ENCODE assay signal across 8 cellular contexts in the genomic region with DNA sequence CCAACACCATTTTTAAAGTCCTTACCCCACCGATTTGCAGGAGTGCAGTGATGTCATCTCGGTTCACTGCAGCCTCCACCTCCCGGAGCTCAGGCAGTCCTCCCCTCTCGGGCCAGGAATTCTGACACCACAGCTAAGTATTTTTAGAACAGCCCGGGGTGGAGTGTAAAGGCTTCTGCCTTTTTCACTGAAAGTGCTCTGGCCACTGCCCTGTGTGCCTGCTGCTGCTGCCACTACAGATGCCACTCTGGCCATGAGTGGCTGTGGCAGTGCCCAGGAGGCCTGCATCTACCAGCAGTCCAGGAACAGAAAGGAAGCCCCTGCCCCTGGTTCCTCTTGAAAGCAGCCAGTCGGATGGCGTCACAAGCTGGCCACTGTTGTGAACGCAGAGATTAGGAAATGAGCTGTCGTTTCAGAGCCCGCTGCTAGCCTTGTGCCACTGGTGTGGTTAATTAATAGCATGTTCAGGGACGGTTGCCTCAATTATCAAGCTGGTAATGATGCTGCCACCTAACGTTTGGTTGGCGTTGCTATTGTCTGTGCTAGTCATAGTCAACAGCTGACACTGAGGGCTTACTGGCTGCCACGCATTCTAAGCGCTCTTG. TPM values are rescaled to one million over a fixed set of nuclear protein-coding genes. Genes with fewer than 3 reads are reported as not detected.
DNase-seq lines count a peak whose midpoint lies in the region; ATAC-seq and TF ChIP-seq lines count a peak whose summit lies in the region.

No MANE protein-coding gene starts in this region.

- H3K27me3 ChIP-seq in esophagus squamous epithelium: no peaks in the 10 kb centered on the region

- H3K27ac Mint-ChIP-seq in naive B cell (peak overlapping the region in 1 of 6 donors; percentile 34), WTC11 (no peak overlapping the region)

- no peak overlapping the region for H3K4me3 Mint-ChIP-seq in naive B cell
- no peak overlapping the region for H3K4me3 Mint-ChIP-seq in WTC11

- peak; percentile 68 for ATAC-seq in HG03175 (IDR thresholded peaks at IDR 0.05; ENCODE audit: unreplicated experiment)
- peak; percentile 40 to 51 for ATAC-seq in naive B cell (ENCODE audit: low read depth in 2 of 2)
- no peak; the same call in 1 of the 2 replicates for ATAC-seq in WTC11
- ATAC-seq in GM18868 (IDR thresholded peaks at IDR 0.05; ENCODE audit: unreplicated experiment): no peak

- TF ChIP-seq POLR2A in esophagus squamous epithelium (IDR thresholded peaks at IDR 0.05): no peak

- H3K36me3 Mint-ChIP-seq in naive B cell: peaks cover 0 to 3% of the 10 kb centered on the region in 2 donors
- H3K36me3 Mint-ChIP-seq in WTC11: peaks cover 27% of the 10 kb centered on the region

- H3K27me3 Mint-ChIP-seq in naive B cell (no peaks in the 10 kb centered on the region), WTC11 (ENCODE audit: low read depth) (no peaks in the 10 kb centered on the region)

- peaks cover 0 to 7% (median 2%) of the 10 kb centered on the region in 7 donors for H3K9me3 Mint-ChIP-seq in naive B cell
- peaks cover 10% of the 10 kb centered on the region for H3K9me3 Mint-ChIP-seq in WTC11

- H3K4me3 ChIP-seq in esophagus squamous epithelium: no peak overlapping the region

- H3K4me1 Mint-ChIP-seq in naive B cell (peaks cover 0 to 10% (median 6%) of the 10 kb centered on the region in 3 donors), WTC11 (peaks cover 7% of the 10 kb centered on the region)

- no peaks in the 10 kb centered on the region for H3K9me3 ChIP-seq in esophagus squamous epithelium

- peak; percentile 53 for DNase-seq in GM04503 (ENCODE audit: low read depth)
- DNase-seq in RWPE1 (ENCODE audit: low spot score): no peak
- DNase-seq in esophagus squamous epithelium (lab: John Stamatoyannopoulos, UW): no peak
- no peak for DNase-seq in naive B cell
- no peak for DNase-seq in WTC11 (ENCODE audit: low spot score)
- no peak for DNase-seq in NCI-H1048 (lab: John Stamatoyannopoulos, UW)

- 63 to 67% methylated on average over 4 to 9 of the region's 15 CpGs for WGBS in esophagus squamous epithelium, 2 donors

- H3K27ac ChIP-seq in RWPE1 (peak overlapping the region; percentile 67), esophagus squamous epithelium (peak overlapping the region in 3 of 4 donors; percentile 50 to 73 (median 71))

- intact Hi-C loops in esophagus squamous epithelium (cut with DNase I): no loop called here

- H3K36me3 ChIP-seq in esophagus squamous epithelium: peaks cover 0 to 39% (median 8%) of the 10 kb centered on the region in 3 donors

- CTCF ChIA-PET in RWPE1 (lab: Yijun Ruan, JAX) (interaction anchor here (0.6 to 1.1 kb wide), 6 partner anchors 20 to 312 kb away, joined by 3 to 4 read pairs (median 3); no protein-coding TSS in a partner anchor), WTC11 (lab: Charles Lee) (interaction anchor here (0.8 to 5.3 kb wide), 11 partner anchors 12 to 216 kb away, joined by 3 to 38 read pairs (median 4); no protein-coding TSS in a partner anchor)

- POLR2A ChIA-PET in RWPE1 (lab: Yijun Ruan, JAX; ENCODE audit: low non-redundant PET) (interaction anchor here (1.2 kb wide), 1 partner anchor 169 kb away, joined by 7 read pairs; no protein-coding TSS in a partner anchor), WTC11 (lab: Charles Lee) (interaction anchor here (0.6 to 1.2 kb wide), 3 partner anchors 8 to 177 kb away, joined by 3 to 6 read pairs (median 3); no protein-coding TSS in a partner anchor)

- peaks cover 0 to 22% (median 5%) of the 10 kb centered on the region in 3 donors for H3K4me1 ChIP-seq in esophagus squamous epithelium

- TF ChIP-seq CTCF in RWPE1 (conservative IDR thresholded peaks at IDR 0.05; ENCODE audit: low read depth) (0 out of 2 replicates have a peak, but pooled peaks have one; percentile 14), esophagus squamous epithelium (IDR thresholded peaks at IDR 0.05) (peak in 3 of 6 experiments; percentile 12 to 23 (median 16)), WTC11 (IDR thresholded peaks at IDR 0.05) (no peak)

TF ChIP-seq in WTC11, 78 proteins besides CTCF, POLR2A, EP300 and RAD21:
- TF ChIP-seq ZNF232 (CRISPR knock-in tag; IDR thresholded peaks at IDR 0.05): no peak
- TF ChIP-seq JUN (CRISPR knock-in tag; IDR thresholded peaks at IDR 0.05): no peak
- no peak for TF ChIP-seq CREM (CRISPR knock-in tag; IDR thresholded peaks at IDR 0.05)
- no peak for TF ChIP-seq RORB (CRISPR knock-in tag; IDR thresholded peaks at IDR 0.05)
- no peak for TF ChIP-seq ZBTB43 (CRISPR knock-in tag; IDR thresholded peaks at IDR 0.05)
- TF ChIP-seq ZNF138 (CRISPR knock-in tag; conservative IDR thresholded peaks at IDR 0.05): no peak
- no peak for TF ChIP-seq ATF1 (CRISPR knock-in tag; IDR thresholded peaks at IDR 0.05)
- TF ChIP-seq NFE2L1 (CRISPR knock-in tag; IDR thresholded peaks at IDR 0.05): no peak
- no peak for TF ChIP-seq MAX (CRISPR knock-in tag; IDR thresholded peaks at IDR 0.05)
- TF ChIP-seq, protein P1, sequence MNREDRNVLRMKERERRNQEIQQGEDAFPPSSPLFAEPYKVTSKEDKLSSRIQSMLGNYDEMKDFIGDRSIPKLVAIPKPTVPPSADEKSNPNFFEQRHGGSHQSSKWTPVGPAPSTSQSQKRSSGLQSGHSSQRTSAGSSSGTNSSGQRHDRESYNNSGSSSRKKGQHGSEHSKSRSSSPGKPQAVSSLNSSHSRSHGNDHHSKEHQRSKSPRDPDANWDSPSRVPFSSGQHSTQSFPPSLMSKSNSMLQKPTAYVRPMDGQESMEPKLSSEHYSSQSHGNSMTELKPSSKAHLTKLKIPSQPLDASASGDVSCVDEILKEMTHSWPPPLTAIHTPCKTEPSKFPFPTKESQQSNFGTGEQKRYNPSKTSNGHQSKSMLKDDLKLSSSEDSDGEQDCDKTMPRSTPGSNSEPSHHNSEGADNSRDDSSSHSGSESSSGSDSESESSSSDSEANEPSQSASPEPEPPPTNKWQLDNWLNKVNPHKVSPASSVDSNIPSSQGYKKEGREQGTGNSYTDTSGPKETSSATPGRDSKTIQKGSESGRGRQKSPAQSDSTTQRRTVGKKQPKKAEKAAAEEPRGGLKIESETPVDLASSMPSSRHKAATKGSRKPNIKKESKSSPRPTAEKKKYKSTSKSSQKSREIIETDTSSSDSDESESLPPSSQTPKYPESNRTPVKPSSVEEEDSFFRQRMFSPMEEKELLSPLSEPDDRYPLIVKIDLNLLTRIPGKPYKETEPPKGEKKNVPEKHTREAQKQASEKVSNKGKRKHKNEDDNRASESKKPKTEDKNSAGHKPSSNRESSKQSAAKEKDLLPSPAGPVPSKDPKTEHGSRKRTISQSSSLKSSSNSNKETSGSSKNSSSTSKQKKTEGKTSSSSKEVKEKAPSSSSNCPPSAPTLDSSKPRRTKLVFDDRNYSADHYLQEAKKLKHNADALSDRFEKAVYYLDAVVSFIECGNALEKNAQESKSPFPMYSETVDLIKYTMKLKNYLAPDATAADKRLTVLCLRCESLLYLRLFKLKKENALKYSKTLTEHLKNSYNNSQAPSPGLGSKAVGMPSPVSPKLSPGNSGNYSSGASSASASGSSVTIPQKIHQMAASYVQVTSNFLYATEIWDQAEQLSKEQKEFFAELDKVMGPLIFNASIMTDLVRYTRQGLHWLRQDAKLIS (CRISPR knock-in tag; IDR thresholded peaks at IDR 0.05; ENCODE audit: borderline replicate concordance): no peak

RNA-seq across cellular contexts. Expression of gene TBC1D14, which starts 23.6 kb away (rescaled TPM):
- 10 to 100 TPM; 28.2 to 50.4 (median 42.1) TPM for total RNA-seq in esophagus squamous epithelium
- 10 to 100 TPM; 27.3 to 42.4 (median 33.8) TPM for polyA plus RNA-seq in naive B cell (ENCODE audit: low read depth in 6 of 6)
- 42.4 to 45.1 TPM (median 43.4 TPM) in 3 replicates for total RNA-seq in WTC11 (2021)

Comparison
In these comparisons a context has a peak if more than half of its experiments do, and no peak if none do; other contexts are left out.
1. ATAC-seq: peak in HG03175 (single experiment) and naive B cell (2 of 2); none in WTC11 (single experiment) and GM18868 (single experiment).